In the genomic region with DNA sequence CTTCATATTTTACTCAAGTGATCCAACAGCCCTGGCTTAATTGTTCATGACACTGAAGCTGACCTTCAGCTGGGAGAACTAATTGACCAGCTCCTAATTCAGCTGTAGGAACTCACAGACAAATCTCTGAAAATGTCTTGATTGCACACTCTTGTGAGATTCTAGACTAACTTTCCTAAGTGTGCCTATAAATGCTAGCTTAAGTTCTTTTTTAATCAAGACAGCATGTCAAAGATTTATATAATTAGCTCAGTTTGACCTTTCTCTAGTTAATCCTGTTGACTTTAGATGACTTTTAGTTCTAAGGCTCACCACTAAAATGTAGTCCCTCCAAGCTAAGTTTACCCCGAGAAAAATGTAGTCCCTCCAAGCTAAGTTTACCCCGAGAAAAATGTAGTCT, we compare ENCODE assay signal across 23 cellular contexts. TPM values are rescaled to one million over a fixed set of nuclear protein-coding genes. Genes with fewer than 3 reads are reported as not detected.
DNase-seq lines count a peak whose midpoint lies in the region; ATAC-seq and TF ChIP-seq lines count a peak whose summit lies in the region.
"Had no signal": no experiment of that assay in that cellular context is flagged by ENCODE, and none has a peak within 500 bp of the region (broad histone marks: within the 10 kb centered on the region; RNA-seq: fewer than 3 reads in every experiment).

No MANE protein-coding gene starts in this region.

- no peaks in the 10 kb centered on the region for H3K9me3 ChIP-seq in heart left ventricle
- no peaks in the 10 kb centered on the region for H3K9me3 ChIP-seq in esophagus squamous epithelium
- H3K9me3 ChIP-seq in osteoblast (ENCODE audit: low read depth, low read length): no peaks in the 10 kb centered on the region
- no peaks in the 10 kb centered on the region for H3K9me3 ChIP-seq in Peyer's patch
- H3K9me3 ChIP-seq: BLaER1, SJSA1 had no signal

- no peaks in the 10 kb centered on the region for H3K9me3 Mint-ChIP-seq in activated T-cell treated with anti-CD3 and anti-CD28 coated beads, Interleukin-2, amount 50 U/mL, for 4 hours
- H3K9me3 Mint-ChIP-seq: H9 had no signal

- no peaks in the 10 kb centered on the region for H4K20me1 ChIP-seq in osteoblast (ENCODE audit: insufficient read depth, low read length)
- H4K20me1 ChIP-seq: BLaER1 had no signal

- H3K4me2 ChIP-seq in osteoblast (ENCODE audit: insufficient read depth, low read length): no peak overlapping the region
- H3K4me2 ChIP-seq: BLaER1, GM23338, KMS-11 had no signal

- peak overlapping the region; percentile 2 for H2AFZ ChIP-seq in osteoblast (ENCODE audit: low read length)
- H2AFZ ChIP-seq: GM23338 had no signal

- ATAC-seq in left ventricle myocardium superior (peak; percentile 28), heart left ventricle (no peak), GM19035 (IDR thresholded peaks at IDR 0.05; ENCODE audit: unreplicated experiment) (no peak)
- ATAC-seq in activated T-cell treated with anti-CD3 and anti-CD28 coated beads, Interleukin-2, amount 50 U/mL, for 4 hours: no peak

- H3K4me3 Mint-ChIP-seq in activated T-cell treated with anti-CD3 and anti-CD28 coated beads, Interleukin-2, amount 50 U/mL, for 4 hours: no peak overlapping the region
- H3K4me3 Mint-ChIP-seq: CD4-positive, CD25-positive, alpha-beta regulatory T cell; GM23338; H9; IgD-negative memory B cell had no signal

- DNase-seq in left ventricle myocardium superior: no peak
- no peak for DNase-seq in heart left ventricle
- DNase-seq in esophagus squamous epithelium (lab: John Stamatoyannopoulos, UW): no peak
- DNase-seq in osteoblast (ENCODE audit: insufficient read length, low spot score, missing footprints): no peak
- no peak for DNase-seq in activated T-cell treated with anti-CD3 and anti-CD28 coated beads, Interleukin-2, amount 50 U/mL, for 4 hours
- no peak for DNase-seq in Peyer's patch
- DNase-seq: 8988T; CD4-positive, CD25-positive, alpha-beta regulatory T cell; DMS153; MM.1S; NCI-H1694 treated with DMSO at 0.1 percent for 48 hours; NCI-H2081 treated with DMSO at 0.1 percent for 48 hours; NCI-H2171 treated with DMSO at 0.1 percent for 48 hours; NCI-H524; NCI-H774; Right ventricle myocardium superior had no signal

- no peaks in the 10 kb centered on the region for H3K4me1 Mint-ChIP-seq in activated T-cell treated with anti-CD3 and anti-CD28 coated beads, Interleukin-2, amount 50 U/mL, for 4 hours (ENCODE audit: low read depth)
- H3K4me1 Mint-ChIP-seq: CD4-positive, CD25-positive, alpha-beta regulatory T cell; GM23338; H9; IgD-negative memory B cell had no signal

- TF ChIP-seq CTCF in heart left ventricle (IDR thresholded peaks at IDR 0.05) (no peak), esophagus squamous epithelium (IDR thresholded peaks at IDR 0.05) (no peak), osteoblast (IDR thresholded peaks at IDR 0.05; ENCODE audit: extremely low read depth, low read depth, low read length) (no peak), Peyer's patch (IDR thresholded peaks at IDR 0.05) (no peak)

- H3K27ac ChIP-seq in heart left ventricle (no peak overlapping the region), esophagus squamous epithelium (peak overlapping the region in 3 of 4 donors; percentile 28 to 54 (median 53)), osteoblast (ENCODE audit: low read depth, low read length) (no peak overlapping the region), Peyer's patch (peak overlapping the region in 1 of 4 donors; percentile 31)
- H3K27ac ChIP-seq: BLaER1, KMS-11, SJSA1 had no signal

- H3K36me3 ChIP-seq in heart left ventricle (no peaks in the 10 kb centered on the region), esophagus squamous epithelium (no peaks in the 10 kb centered on the region), osteoblast (ENCODE audit: insufficient read depth, low read length) (no peaks in the 10 kb centered on the region), Peyer's patch (no peaks in the 10 kb centered on the region)
- H3K36me3 ChIP-seq: BLaER1, SJSA1 had no signal

- H3K4me3 ChIP-seq in heart left ventricle (no peak overlapping the region), esophagus squamous epithelium (no peak overlapping the region), osteoblast (ENCODE audit: insufficient read depth, low read length) (no peak overlapping the region), Peyer's patch (no peak overlapping the region)
- H3K4me3 ChIP-seq: BLaER1, GM23338, SJSA1 had no signal

- no peaks in the 10 kb centered on the region for H3K79me2 ChIP-seq in osteoblast (ENCODE audit: insufficient read depth, low read length)

- 65 to 71% (median 66%) methylated on average over 2 of the region's 2 CpGs for WGBS in heart left ventricle, 4 donors
- WGBS in esophagus squamous epithelium, 2 donors: 41 to 51% methylated on average over 2 of the region's 2 CpGs

- TF ChIP-seq POLR2A in heart left ventricle (IDR thresholded peaks at IDR 0.05): no peak
- no peak for TF ChIP-seq POLR2A in esophagus squamous epithelium (IDR thresholded peaks at IDR 0.05)
- no peak for TF ChIP-seq POLR2A in Peyer's patch (IDR thresholded peaks at IDR 0.05)

- H3K27me3 ChIP-seq in heart left ventricle: no peaks in the 10 kb centered on the region
- no peaks in the 10 kb centered on the region for H3K27me3 ChIP-seq in esophagus squamous epithelium
- no peaks in the 10 kb centered on the region for H3K27me3 ChIP-seq in osteoblast (ENCODE audit: insufficient read depth, low read length)
- H3K27me3 ChIP-seq in Peyer's patch: no peaks in the 10 kb centered on the region
- H3K27me3 ChIP-seq: BLaER1, SJSA1 had no signal

- no peaks in the 10 kb centered on the region for H3K36me3 Mint-ChIP-seq in activated T-cell treated with anti-CD3 and anti-CD28 coated beads, Interleukin-2, amount 50 U/mL, for 4 hours (ENCODE audit: insufficient read depth)
- H3K36me3 Mint-ChIP-seq: CD4-positive, CD25-positive, alpha-beta regulatory T cell had no signal

- H3K27me3 Mint-ChIP-seq in activated T-cell treated with anti-CD3 and anti-CD28 coated beads, Interleukin-2, amount 50 U/mL, for 4 hours (ENCODE audit: low read depth): no peaks in the 10 kb centered on the region
- H3K27me3 Mint-ChIP-seq: CD4-positive, CD25-positive, alpha-beta regulatory T cell; IgD-negative memory B cell had no signal

- intact Hi-C loops in left ventricle myocardium superior (cut with micrococcal nuclease): no loop called here
- intact Hi-C loops in heart left ventricle (cut with DNase I): no loop called here
- intact Hi-C loops in esophagus squamous epithelium (cut with DNase I): no loop called here

- H3K4me1 ChIP-seq in heart left ventricle: no peaks in the 10 kb centered on the region
- H3K4me1 ChIP-seq in esophagus squamous epithelium: no peaks in the 10 kb centered on the region
- H3K4me1 ChIP-seq in osteoblast (ENCODE audit: insufficient read depth, low read length): no peaks in the 10 kb centered on the region
- H3K4me1 ChIP-seq in Peyer's patch: no peaks in the 10 kb centered on the region
- H3K4me1 ChIP-seq: BLaER1, SJSA1 had no signal

RNA-seq across cellular contexts. Expression of gene COPS8, which starts 49.1 kb away (rescaled TPM):
- total RNA-seq in left ventricle myocardium superior (90.7 TPM), heart left ventricle (100 to 1,000 TPM in 3 of 9 donors, 10 to 100 TPM in 6; 71.3 to 168 (median 93.0) TPM), esophagus squamous epithelium (10 to 100 TPM; 26.9 to 69.0 (median 54.6) TPM), osteoblast (91.2 and 98.4 TPM in 2 replicates), Peyer's patch (10 to 100 TPM; 29.0 to 55.3 (median 30.1) TPM)
- polyA plus RNA-seq in heart left ventricle: 100 to 1,000 TPM in 1 of 2 donors, 10 to 100 TPM in 1; 34.7 to 231 TPM
- total RNA-seq in activated T-cell treated with anti-CD3 and anti-CD28 coated beads, Interleukin-2, amount 50 U/mL, for 4 hours: 10 to 100 TPM; 52.7 to 64.4 (median 62.9) TPM

Comparison
In these comparisons a context has a peak if more than half of its experiments do, and no peak if none do; other contexts are left out.
1. H3K27ac ChIP-seq: peak in esophagus squamous epithelium (3 of 4); none in heart left ventricle (0 of 12) and osteoblast (single experiment).